Comparison of ENCODE assay signal across 11 cellular contexts in genomic region chr11:72012897-72013721, GRCh38. TPM values are rescaled to one million over a fixed set of nuclear protein-coding genes. Genes with fewer than 3 reads are reported as not detected.
DNase-seq lines count a peak whose midpoint lies in the region; ATAC-seq and TF ChIP-seq lines count a peak whose summit lies in the region.
"Had no signal": no experiment of that assay in that cellular context is flagged by ENCODE, and none has a peak within 500 bp of the region (broad histone marks: within the 10 kb centered on the region; RNA-seq: fewer than 3 reads in every experiment).

No MANE protein-coding gene starts in this region.

- 36 to 38% methylated on average over 29 to 33 of the region's 33 CpGs for WGBS in GM23248 (ENCODE audit: low coverage in 1 of 2, low lambda C conversion rate in 2 of 2, missing lambda C conversion rate in 2 of 2), 2 experiments
- 24% methylated on average over 17 of the region's 33 CpGs for WGBS in mammary epithelial cell (ENCODE audit: low coverage, missing lambda C conversion rate)

- dilution Hi-C loops in mammary epithelial cell (cut with HindIII; ENCODE audit: low sequenced_read_pairs): loop anchor here (5.0 kb wide), 1 partner anchor 179 kb away; the partner anchor contains the start of gene FOLR1

- H2AFZ ChIP-seq in GM23248 (no peak overlapping the region), mammary epithelial cell (ENCODE audit: low read depth, low read length) (no peak overlapping the region)

- H3K4me1 Mint-ChIP-seq in stimulated activated effector memory CD8-positive, alpha-beta T cell treated with anti-CD3 and anti-CD28 coated beads, Interleukin-12 subunit alpha, Interleukin-12 subunit beta, amount 100 ng/mL, for 72 hours: peaks cover 30% of the 10 kb centered on the region
- H3K4me1 Mint-ChIP-seq: H9 had no signal

- intact Hi-C loops in mammary epithelial cell (cut with micrococcal nuclease): no loop called here

- no peaks in the 10 kb centered on the region for H3K27me3 ChIP-seq in GM23248 (replicated peaks; ENCODE audit: insufficient read depth)
- no peaks in the 10 kb centered on the region for H3K27me3 ChIP-seq in mammary epithelial cell (ENCODE audit: insufficient read depth, low read length)

- H4K20me1 ChIP-seq in GM23248 (ENCODE audit: insufficient read depth) (no peaks in the 10 kb centered on the region), mammary epithelial cell (ENCODE audit: insufficient read depth, low read length) (no peaks in the 10 kb centered on the region)

- in situ Hi-C loops in GM23248 (cut with MboI) (no loop called here), mammary epithelial cell (cut with MboI; ENCODE audit: low sequenced_read_pairs in 2 of 2) (no loop called here)

- H3K4me2 ChIP-seq in GM23248 (ENCODE audit: unreplicated experiment) (peak overlapping the region; percentile 40), mammary epithelial cell (ENCODE audit: insufficient read depth, low read depth, low read length) (no peak overlapping the region)

- no peak overlapping the region for H3K4me3 Mint-ChIP-seq in stimulated activated effector memory CD8-positive, alpha-beta T cell treated with anti-CD3 and anti-CD28 coated beads, Interleukin-12 subunit alpha, Interleukin-12 subunit beta, amount 100 ng/mL, for 72 hours
- H3K4me3 Mint-ChIP-seq: H9, T-cell had no signal

- H3K9me3 Mint-ChIP-seq in stimulated activated effector memory CD8-positive, alpha-beta T cell treated with anti-CD3 and anti-CD28 coated beads, Interleukin-12 subunit alpha, Interleukin-12 subunit beta, amount 100 ng/mL, for 72 hours: no peaks in the 10 kb centered on the region
- H3K9me3 Mint-ChIP-seq: H9, T-cell had no signal

- H3K27ac ChIP-seq in GM23248 (peak overlapping the region; percentile 56), mammary epithelial cell (ENCODE audit: insufficient read depth, low read depth, low read length) (no peak overlapping the region)

- peak overlapping the region; percentile 91 for H3K27ac Mint-ChIP-seq in stimulated activated effector memory CD8-positive, alpha-beta T cell treated with anti-CD3 and anti-CD28 coated beads, Interleukin-12 subunit alpha, Interleukin-12 subunit beta, amount 100 ng/mL, for 72 hours
- H3K27ac Mint-ChIP-seq: H9, T-cell had no signal

- peaks cover 33% of the 10 kb centered on the region for H3K79me2 ChIP-seq in GM23248 (ENCODE audit: insufficient read depth)
- H3K79me2 ChIP-seq in mammary epithelial cell (ENCODE audit: insufficient read depth, low read length): peaks cover 26% of the 10 kb centered on the region

- peaks cover 97% of the 10 kb centered on the region for H3K36me3 Mint-ChIP-seq in stimulated activated effector memory CD8-positive, alpha-beta T cell treated with anti-CD3 and anti-CD28 coated beads, Interleukin-12 subunit alpha, Interleukin-12 subunit beta, amount 100 ng/mL, for 72 hours

- H3K9me3 ChIP-seq in GM23248 (ENCODE audit: low read depth): no peaks in the 10 kb centered on the region
- no peaks in the 10 kb centered on the region for H3K9me3 ChIP-seq in mammary epithelial cell (replicated peaks; ENCODE audit: insufficient read depth, low read length)

- DNase-seq in GM23248 (peak; percentile 94), mammary epithelial cell (peak; percentile 76), kidney tubule cell (ENCODE audit: low spot score) (peak; percentile 73), foreskin melanocyte (no peak), GOT3 (lab: John Stamatoyannopoulos, UW) (no peak), pons (ENCODE audit: low spot score) (no peak)
- DNase-seq in stimulated activated effector memory CD8-positive, alpha-beta T cell treated with anti-CD3 and anti-CD28 coated beads, Interleukin-12 subunit alpha, Interleukin-12 subunit beta, amount 100 ng/mL, for 72 hours (ENCODE audit: low spot score in 2 of 2): no peak
- DNase-seq: H9, Karpas-422, T-cell had no signal

- no peak for ATAC-seq in stimulated activated effector memory CD8-positive, alpha-beta T cell treated with anti-CD3 and anti-CD28 coated beads, Interleukin-12 subunit alpha, Interleukin-12 subunit beta, amount 100 ng/mL, for 72 hours
- no peak for ATAC-seq in HG02763 (IDR thresholded peaks at IDR 0.05; ENCODE audit: unreplicated experiment)
- ATAC-seq: T-cell had no signal

- no peaks in the 10 kb centered on the region for H3K9me2 ChIP-seq in GM23248 (ENCODE audit: insufficient read depth)

- no TSS peak for BruUV-seq in mammary epithelial cell (replicated peaks; lab: Mats Ljungman, UMichigan)

- H3K36me3 ChIP-seq in GM23248 (ENCODE audit: low read depth): peaks cover 65% of the 10 kb centered on the region
- H3K36me3 ChIP-seq in mammary epithelial cell (ENCODE audit: insufficient read depth, low read length): peaks cover 59% of the 10 kb centered on the region

- peak overlapping the region; percentile 45 for H3K9ac ChIP-seq in GM23248
- H3K9ac ChIP-seq in mammary epithelial cell (ENCODE audit: insufficient read depth, low read length): no peak overlapping the region

- peaks cover 26% of the 10 kb centered on the region for H3F3A ChIP-seq in GM23248 (ENCODE audit: insufficient read depth)

- H3K4me3 ChIP-seq in GM23248 (no peak overlapping the region), mammary epithelial cell (replicated peaks in 1 of 3; ENCODE audit: insufficient read depth in 1 of 3, low read depth in 2 of 3, low read length in 3 of 3) (no peak overlapping the region)

- peak in 1 of 2 donors; percentile 20 for TF ChIP-seq CTCF in mammary epithelial cell (conservative IDR thresholded peaks at IDR 0.05 in 1 of 2, IDR thresholded peaks at IDR 0.05 in 1 of 2; ENCODE audit: extremely low read depth in 1 of 2, insufficient read depth in 1 of 2, low read depth in 1 of 2, low read length in 2 of 2)

- CTCF ChIA-PET in mammary epithelial cell (lab: Charles Lee; ENCODE audit: low non-redundant PET): no interaction called here

- peaks cover 11% of the 10 kb centered on the region for H3K4me1 ChIP-seq in GM23248 (ENCODE audit: insufficient read depth)
- peaks cover 20% of the 10 kb centered on the region for H3K4me1 ChIP-seq in mammary epithelial cell (ENCODE audit: insufficient read depth, low read length)

RNA-seq across cellular contexts. Expression of gene IL18BP, which starts 14.4 kb away (rescaled TPM):
- 2.5 and 4.8 TPM in 2 replicates for total RNA-seq in GM23248 (2014; rRNA removed; shearing (Covaris generic))
- polyA plus RNA-seq in GM23248 (2016; fragmentation: Nextera tagmentation; extraction: Ambion mirVana) (0.14 and 0.44 TPM in 2 replicates), mammary epithelial cell (1.3 TPM)
- 1 to 10 TPM; 2.7 to 6.2 TPM for total RNA-seq in mammary epithelial cell
- 13.1 TPM for polyA minus RNA-seq in mammary epithelial cell

Comparison
In these comparisons a context has a peak if more than half of its experiments do, and no peak if none do; other contexts are left out.
1. DNase-seq: peak in GM23248 (single experiment), mammary epithelial cell (single experiment) and kidney tubule cell (single experiment); none in stimulated activated effector memory CD8-positive, alpha-beta T cell treated with anti-CD3 and anti-CD28 coated beads, Interleukin-12 subunit alpha, Interleukin-12 subunit beta, amount 100 ng/mL, for 72 hours (0 of 2), foreskin melanocyte (single experiment), GOT3 (single experiment) and pons (single experiment).